Comparison of ENCODE assay signal across 8 cellular contexts in the genomic region with DNA sequence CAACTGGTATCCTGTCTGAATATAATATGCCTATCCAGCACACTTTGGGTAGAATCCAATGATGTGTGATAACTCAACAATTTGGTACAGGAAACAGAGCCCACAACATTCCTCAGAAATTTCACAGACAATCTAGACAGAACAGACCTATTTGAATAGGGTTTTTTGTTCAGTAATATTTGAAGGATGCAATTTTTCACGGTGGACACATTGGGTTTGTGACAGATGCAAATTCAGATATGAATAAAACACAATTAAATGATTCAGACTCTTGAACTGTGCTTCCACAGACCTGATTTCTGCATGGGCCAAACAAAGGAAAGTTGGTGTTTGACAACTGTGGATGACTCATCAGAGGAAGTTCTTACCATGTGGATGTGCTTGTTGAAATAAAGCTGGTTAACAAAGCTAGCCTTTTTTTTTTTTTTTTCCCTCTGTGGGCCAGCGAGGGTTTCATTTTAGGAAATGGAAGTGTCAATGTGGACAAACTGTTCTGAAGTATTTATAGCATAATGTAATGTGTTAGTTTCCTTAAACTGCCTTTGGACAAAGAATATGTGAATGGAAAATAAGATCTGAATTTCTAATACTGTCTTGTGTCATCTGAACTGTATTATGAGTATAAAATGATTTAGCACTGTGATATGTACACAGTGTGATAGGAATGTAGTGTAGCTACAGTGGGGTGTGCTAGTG. TPM values are rescaled to one million over a fixed set of nuclear protein-coding genes. Genes with fewer than 3 reads are reported as not detected.
DNase-seq lines count a peak whose midpoint lies in the region; ATAC-seq and TF ChIP-seq lines count a peak whose summit lies in the region.

No MANE protein-coding gene starts in this region.

- peaks cover 10% of the 10 kb centered on the region for H3K9me3 Mint-ChIP-seq in activated CD4-positive, alpha-beta memory T cell treated with anti-CD3 and anti-CD28 coated beads, Interleukin-2, amount 10 ng/mL, durations not matched to agents 7 days and 5 days

- intact Hi-C loops in testis (cut with DNase I; ENCODE audit: low total_unique reads): no loop called here

- 44 to 54% methylated on average over 2 of the region's 2 CpGs for WGBS in testis, 2 donors

- H3K4me1 Mint-ChIP-seq in activated CD4-positive, alpha-beta memory T cell treated with anti-CD3 and anti-CD28 coated beads, Interleukin-2, amount 10 ng/mL, durations not matched to agents 7 days and 5 days: peaks cover 78% of the 10 kb centered on the region

- ATAC-seq in GM18505 (IDR thresholded peaks at IDR 0.05; ENCODE audit: unreplicated experiment): no peak

- no peaks in the 10 kb centered on the region for H3K9me3 ChIP-seq in testis

- no peaks in the 10 kb centered on the region for H3K4me1 ChIP-seq in testis

- H3K27ac Mint-ChIP-seq in activated CD4-positive, alpha-beta memory T cell treated with anti-CD3 and anti-CD28 coated beads, Interleukin-2, amount 10 ng/mL, durations not matched to agents 7 days and 5 days: peak overlapping the region; percentile 80

- no peaks in the 10 kb centered on the region for H3K36me3 ChIP-seq in testis (ENCODE audit: low read depth, missing control alignments)

- CTCF ChIA-PET in activated CD4-positive, alpha-beta memory T cell treated with anti-CD3 and anti-CD28 coated beads, Interleukin-2, amount 10 ng/mL, durations not matched to agents 7 days and 5 days (lab: Charles Lee): interaction anchor here (0.5 to 2.5 kb wide), 8 partner anchors 8 to 199 kb away, joined by 3 to 10 read pairs (median 4); a partner anchor contains a TSS

- TF ChIP-seq POLR2A in testis (IDR thresholded peaks at IDR 0.05) (no peak), GM18505 (IDR thresholded peaks at IDR 0.05; ENCODE audit: borderline replicate concordance, extremely low read depth, insufficient read depth, insufficient read length) (no peak)

- H3K27me3 Mint-ChIP-seq in activated CD4-positive, alpha-beta memory T cell treated with anti-CD3 and anti-CD28 coated beads, Interleukin-2, amount 10 ng/mL, durations not matched to agents 7 days and 5 days: no peaks in the 10 kb centered on the region

- H3K27me3 ChIP-seq in testis: no peaks in the 10 kb centered on the region

- POLR2A ChIA-PET in activated CD4-positive, alpha-beta memory T cell treated with anti-CD3 and anti-CD28 coated beads, Interleukin-2, amount 10 ng/mL, durations not matched to agents 7 days and 5 days (lab: Charles Lee): interaction anchor here (0.7 to 4.2 kb wide), 15 partner anchors 9 to 202 kb away, joined by 3 to 34 read pairs (median 7); no protein-coding TSS in a partner anchor

- H3K27ac ChIP-seq in testis: no peak overlapping the region

- DNase-seq in NCI-H1417 (lab: John Stamatoyannopoulos, UW) (peak in 2 of 3 experiments; percentile 10 to 53), NCI-H1417 treated with DMSO at 0.1 percent for 48 hours (lab: John Stamatoyannopoulos, UW) (no peak), LHCN-M2 (ENCODE audit: low read depth) (peak; percentile 100), fibroblast of pulmonary artery (ENCODE audit: low read depth) (peak; percentile 94), non-pigmented ciliary epithelial cell (ENCODE audit: low read depth) (peak; percentile 78), testis (no peak)
- DNase-seq in activated CD4-positive, alpha-beta memory T cell treated with anti-CD3 and anti-CD28 coated beads, Interleukin-2, amount 10 ng/mL, durations not matched to agents 7 days and 5 days: no peak

- peaks cover 46% of the 10 kb centered on the region for H3K36me3 Mint-ChIP-seq in activated CD4-positive, alpha-beta memory T cell treated with anti-CD3 and anti-CD28 coated beads, Interleukin-2, amount 10 ng/mL, durations not matched to agents 7 days and 5 days (ENCODE audit: low read depth)

- peak overlapping the region; percentile 41 for H3K4me3 ChIP-seq in fibroblast of pulmonary artery (replicated peaks; ENCODE audit: low read depth, low read length)
- no peak overlapping the region for H3K4me3 ChIP-seq in testis

- H3K4me3 Mint-ChIP-seq in activated CD4-positive, alpha-beta memory T cell treated with anti-CD3 and anti-CD28 coated beads, Interleukin-2, amount 10 ng/mL, durations not matched to agents 7 days and 5 days: peak overlapping the region; percentile 16

- no peak for TF ChIP-seq CTCF in fibroblast of pulmonary artery (IDR thresholded peaks at IDR 0.05; ENCODE audit: low read length, missing control alignments)
- TF ChIP-seq CTCF in testis (IDR thresholded peaks at IDR 0.05): no peak

RNA-seq across cellular contexts. Expression of a gene that starts 43.2 kb away (rescaled TPM):
- total RNA-seq in LHCN-M2 (2014; rRNA removed) (25.6 and 30.0 TPM in 2 replicates), testis (10 to 100 TPM; 20.1 to 24.3 TPM)
- 14.7 TPM for polyA plus RNA-seq in LHCN-M2 (2012)
- 10 to 100 TPM; 23.4 to 25.5 TPM for total RNA-seq in activated CD4-positive, alpha-beta memory T cell treated with anti-CD3 and anti-CD28 coated beads, Interleukin-2, amount 10 ng/mL, durations not matched to agents 7 days and 5 days
- 6.0 TPM for polyA plus RNA-seq in testis (ENCODE audit: insufficient read depth, low read depth, low replicate concordance)

Comparison
In these comparisons a context has a peak if more than half of its experiments do, and no peak if none do; other contexts are left out.
1. DNase-seq: peak in NCI-H1417 (2 of 3), LHCN-M2 (single experiment), fibroblast of pulmonary artery (single experiment) and non-pigmented ciliary epithelial cell (single experiment); none in NCI-H1417 treated with DMSO at 0.1 percent for 48 hours (single experiment), activated CD4-positive, alpha-beta memory T cell treated with anti-CD3 and anti-CD28 coated beads, Interleukin-2, amount 10 ng/mL, durations not matched to agents 7 days and 5 days (single experiment) and testis (single experiment).